In the genomic region with DNA sequence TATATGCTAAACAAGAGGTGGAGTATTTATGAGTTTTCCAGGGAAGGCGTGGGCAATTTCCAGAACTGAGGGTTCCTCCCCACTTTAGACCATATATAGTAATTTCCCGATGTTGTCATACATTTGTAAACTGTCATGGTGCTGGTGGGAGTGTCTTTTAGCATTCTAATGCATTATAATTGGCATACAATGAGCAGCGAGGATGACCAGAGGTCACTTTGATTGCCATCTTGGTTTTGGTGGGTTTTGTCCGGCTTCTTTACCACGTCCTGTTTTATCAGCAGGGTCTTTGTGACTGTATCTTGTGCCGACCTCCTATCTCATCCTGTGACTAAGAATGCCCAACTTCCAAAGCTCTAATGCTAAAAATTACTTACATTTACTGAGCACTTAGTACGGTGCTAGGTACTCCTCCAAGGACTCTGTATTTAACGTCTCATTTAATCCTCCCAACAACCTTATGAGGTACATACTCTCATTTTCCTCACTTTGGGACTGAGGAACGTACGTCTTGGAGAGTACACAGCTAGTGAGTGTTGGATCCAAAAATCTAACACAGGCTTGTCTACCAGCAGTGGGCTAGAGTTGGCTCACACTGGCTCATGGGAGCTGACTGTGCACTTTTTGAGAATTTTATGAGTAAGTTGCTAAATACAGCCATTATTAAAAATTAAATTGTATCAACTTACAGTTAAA, we compare ENCODE assay signal across 1 cellular context.
TF ChIP-seq lines count a peak whose summit lies in the region.

No MANE protein-coding gene starts in this region.

TF ChIP-seq in K562, 482 proteins besides CTCF, POLR2A, EP300 and RAD21 (continued from another document and continues in another):
- TF ChIP-seq NR2C1 (IDR thresholded peaks at IDR 0.05): no peak
- TF ChIP-seq NR2C1 (tag; IDR thresholded peaks at IDR 0.05): peak; percentile 66
- no peak for TF ChIP-seq CBFA2T3 (IDR thresholded peaks at IDR 0.05)
- TF ChIP-seq MAFK (IDR thresholded peaks at IDR 0.05; ENCODE audit: low read length): peak; percentile 88
- TF ChIP-seq KAT7 (CRISPR knock-in tag; IDR thresholded peaks at IDR 0.05; ENCODE audit: borderline replicate concordance): no peak
- TF ChIP-seq, protein P1, sequence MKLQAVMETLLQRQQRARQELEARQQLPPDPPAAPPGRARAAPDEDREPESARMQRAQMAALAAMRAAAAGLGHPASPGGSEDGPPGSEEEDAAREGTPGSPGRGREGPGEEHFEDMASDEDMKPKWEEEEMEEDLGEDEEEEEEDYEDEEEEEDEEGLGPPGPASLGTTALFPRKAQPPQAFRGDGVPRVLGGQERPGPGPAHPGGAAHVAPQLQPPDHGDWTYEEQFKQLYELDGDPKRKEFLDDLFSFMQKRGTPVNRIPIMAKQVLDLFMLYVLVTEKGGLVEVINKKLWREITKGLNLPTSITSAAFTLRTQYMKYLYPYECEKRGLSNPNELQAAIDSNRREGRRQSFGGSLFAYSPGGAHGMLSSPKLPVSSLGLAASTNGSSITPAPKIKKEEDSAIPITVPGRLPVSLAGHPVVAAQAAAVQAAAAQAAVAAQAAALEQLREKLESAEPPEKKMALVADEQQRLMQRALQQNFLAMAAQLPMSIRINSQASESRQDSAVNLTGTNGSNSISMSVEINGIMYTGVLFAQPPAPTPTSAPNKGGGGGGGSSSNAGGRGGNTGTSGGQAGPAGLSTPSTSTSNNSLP (IDR thresholded peaks at IDR 0.05; ENCODE audit: borderline replicate concordance, low read depth, low read length): no peak
- TF ChIP-seq ZNF408 (CRISPR knock-in tag; IDR thresholded peaks at IDR 0.05; ENCODE audit: low read depth): no peak
- TF ChIP-seq ZNF124 (CRISPR knock-in tag; IDR thresholded peaks at IDR 0.05): no peak
- no peak for TF ChIP-seq ZKSCAN8 (CRISPR knock-in tag; IDR thresholded peaks at IDR 0.05)
- TF ChIP-seq ZFP1 (CRISPR knock-in tag; IDR thresholded peaks at IDR 0.05): no peak
- 0 out of 2 replicates have a peak, but pooled peaks have one; percentile 25 for TF ChIP-seq KLF16 (IDR thresholded peaks at IDR 0.05)
- TF ChIP-seq JUN (IDR thresholded peaks at IDR 0.05; ENCODE audit: borderline replicate concordance, low read depth, low read length): no peak
- TF ChIP-seq JUN (CRISPR knock-in tag; IDR thresholded peaks at IDR 0.05; ENCODE audit: borderline replicate concordance): no peak
- no peak for TF ChIP-seq CREM (IDR thresholded peaks at IDR 0.05; ENCODE audit: low read depth)
- TF ChIP-seq HEY1 (CRISPR knock-in tag; IDR thresholded peaks at IDR 0.05; ENCODE audit: borderline replicate concordance): no peak
- TF ChIP-seq MIER1 (IDR thresholded peaks at IDR 0.05; ENCODE audit: low read depth): no peak
- TF ChIP-seq, protein P2, sequence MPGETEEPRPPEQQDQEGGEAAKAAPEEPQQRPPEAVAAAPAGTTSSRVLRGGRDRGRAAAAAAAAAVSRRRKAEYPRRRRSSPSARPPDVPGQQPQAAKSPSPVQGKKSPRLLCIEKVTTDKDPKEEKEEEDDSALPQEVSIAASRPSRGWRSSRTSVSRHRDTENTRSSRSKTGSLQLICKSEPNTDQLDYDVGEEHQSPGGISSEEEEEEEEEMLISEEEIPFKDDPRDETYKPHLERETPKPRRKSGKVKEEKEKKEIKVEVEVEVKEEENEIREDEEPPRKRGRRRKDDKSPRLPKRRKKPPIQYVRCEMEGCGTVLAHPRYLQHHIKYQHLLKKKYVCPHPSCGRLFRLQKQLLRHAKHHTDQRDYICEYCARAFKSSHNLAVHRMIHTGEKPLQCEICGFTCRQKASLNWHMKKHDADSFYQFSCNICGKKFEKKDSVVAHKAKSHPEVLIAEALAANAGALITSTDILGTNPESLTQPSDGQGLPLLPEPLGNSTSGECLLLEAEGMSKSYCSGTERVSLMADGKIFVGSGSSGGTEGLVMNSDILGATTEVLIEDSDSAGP (CRISPR knock-in tag; IDR thresholded peaks at IDR 0.05): no peak
- no peak for TF ChIP-seq CHD4 (IDR thresholded peaks at IDR 0.05; ENCODE audit: insufficient read depth, insufficient replicate concordance, low read depth, low read length, poor library complexity, severe bottlenecking)
- no peak for TF ChIP-seq MECOM (CRISPR knock-in tag; IDR thresholded peaks at IDR 0.05)
- TF ChIP-seq ILF3 (IDR thresholded peaks at IDR 0.05; ENCODE audit: borderline replicate concordance): no peak
- no peak for TF ChIP-seq SIN3B (IDR thresholded peaks at IDR 0.05; ENCODE audit: low read depth)
- no peak for TF ChIP-seq MAZ (CRISPR knock-in tag; conservative IDR thresholded peaks at IDR 0.05 in 1 of 2, IDR thresholded peaks at IDR 0.05 in 1 of 2)
- TF ChIP-seq, protein P3, sequence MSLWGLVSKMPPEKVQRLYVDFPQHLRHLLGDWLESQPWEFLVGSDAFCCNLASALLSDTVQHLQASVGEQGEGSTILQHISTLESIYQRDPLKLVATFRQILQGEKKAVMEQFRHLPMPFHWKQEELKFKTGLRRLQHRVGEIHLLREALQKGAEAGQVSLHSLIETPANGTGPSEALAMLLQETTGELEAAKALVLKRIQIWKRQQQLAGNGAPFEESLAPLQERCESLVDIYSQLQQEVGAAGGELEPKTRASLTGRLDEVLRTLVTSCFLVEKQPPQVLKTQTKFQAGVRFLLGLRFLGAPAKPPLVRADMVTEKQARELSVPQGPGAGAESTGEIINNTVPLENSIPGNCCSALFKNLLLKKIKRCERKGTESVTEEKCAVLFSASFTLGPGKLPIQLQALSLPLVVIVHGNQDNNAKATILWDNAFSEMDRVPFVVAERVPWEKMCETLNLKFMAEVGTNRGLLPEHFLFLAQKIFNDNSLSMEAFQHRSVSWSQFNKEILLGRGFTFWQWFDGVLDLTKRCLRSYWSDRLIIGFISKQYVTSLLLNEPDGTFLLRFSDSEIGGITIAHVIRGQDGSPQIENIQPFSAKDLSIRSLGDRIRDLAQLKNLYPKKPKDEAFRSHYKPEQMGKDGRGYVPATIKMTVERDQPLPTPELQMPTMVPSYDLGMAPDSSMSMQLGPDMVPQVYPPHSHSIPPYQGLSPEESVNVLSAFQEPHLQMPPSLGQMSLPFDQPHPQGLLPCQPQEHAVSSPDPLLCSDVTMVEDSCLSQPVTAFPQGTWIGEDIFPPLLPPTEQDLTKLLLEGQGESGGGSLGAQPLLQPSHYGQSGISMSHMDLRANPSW (CRISPR knock-in tag; IDR thresholded peaks at IDR 0.05): no peak
- TF ChIP-seq ZNF707 (CRISPR knock-in tag; conservative IDR thresholded peaks at IDR 0.05): no peak
- no peak for TF ChIP-seq SIX5 (IDR thresholded peaks at IDR 0.05; ENCODE audit: borderline replicate concordance in 1 of 2, insufficient read depth in 1 of 2, low read depth in 1 of 2, low read length in 2 of 2)
- TF ChIP-seq, protein P4, sequence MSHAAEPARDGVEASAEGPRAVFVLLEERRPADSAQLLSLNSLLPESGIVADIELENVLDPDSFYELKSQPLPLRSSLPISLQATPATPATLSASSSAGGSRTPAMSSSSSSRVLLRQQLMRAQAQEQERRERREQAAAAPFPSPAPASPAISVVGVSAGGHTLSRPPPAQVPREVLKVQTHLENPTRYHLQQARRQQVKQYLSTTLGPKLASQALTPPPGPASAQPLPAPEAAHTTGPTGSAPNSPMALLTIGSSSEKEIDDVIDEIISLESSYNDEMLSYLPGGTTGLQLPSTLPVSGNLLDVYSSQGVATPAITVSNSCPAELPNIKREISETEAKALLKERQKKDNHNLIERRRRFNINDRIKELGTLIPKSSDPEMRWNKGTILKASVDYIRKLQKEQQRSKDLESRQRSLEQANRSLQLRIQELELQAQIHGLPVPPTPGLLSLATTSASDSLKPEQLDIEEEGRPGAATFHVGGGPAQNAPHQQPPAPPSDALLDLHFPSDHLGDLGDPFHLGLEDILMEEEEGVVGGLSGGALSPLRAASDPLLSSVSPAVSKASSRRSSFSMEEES (CRISPR knock-in tag; IDR thresholded peaks at IDR 0.05): no peak
- no peak for TF ChIP-seq ZNF354B (CRISPR knock-in tag; IDR thresholded peaks at IDR 0.05)
- TF ChIP-seq, protein P5, sequence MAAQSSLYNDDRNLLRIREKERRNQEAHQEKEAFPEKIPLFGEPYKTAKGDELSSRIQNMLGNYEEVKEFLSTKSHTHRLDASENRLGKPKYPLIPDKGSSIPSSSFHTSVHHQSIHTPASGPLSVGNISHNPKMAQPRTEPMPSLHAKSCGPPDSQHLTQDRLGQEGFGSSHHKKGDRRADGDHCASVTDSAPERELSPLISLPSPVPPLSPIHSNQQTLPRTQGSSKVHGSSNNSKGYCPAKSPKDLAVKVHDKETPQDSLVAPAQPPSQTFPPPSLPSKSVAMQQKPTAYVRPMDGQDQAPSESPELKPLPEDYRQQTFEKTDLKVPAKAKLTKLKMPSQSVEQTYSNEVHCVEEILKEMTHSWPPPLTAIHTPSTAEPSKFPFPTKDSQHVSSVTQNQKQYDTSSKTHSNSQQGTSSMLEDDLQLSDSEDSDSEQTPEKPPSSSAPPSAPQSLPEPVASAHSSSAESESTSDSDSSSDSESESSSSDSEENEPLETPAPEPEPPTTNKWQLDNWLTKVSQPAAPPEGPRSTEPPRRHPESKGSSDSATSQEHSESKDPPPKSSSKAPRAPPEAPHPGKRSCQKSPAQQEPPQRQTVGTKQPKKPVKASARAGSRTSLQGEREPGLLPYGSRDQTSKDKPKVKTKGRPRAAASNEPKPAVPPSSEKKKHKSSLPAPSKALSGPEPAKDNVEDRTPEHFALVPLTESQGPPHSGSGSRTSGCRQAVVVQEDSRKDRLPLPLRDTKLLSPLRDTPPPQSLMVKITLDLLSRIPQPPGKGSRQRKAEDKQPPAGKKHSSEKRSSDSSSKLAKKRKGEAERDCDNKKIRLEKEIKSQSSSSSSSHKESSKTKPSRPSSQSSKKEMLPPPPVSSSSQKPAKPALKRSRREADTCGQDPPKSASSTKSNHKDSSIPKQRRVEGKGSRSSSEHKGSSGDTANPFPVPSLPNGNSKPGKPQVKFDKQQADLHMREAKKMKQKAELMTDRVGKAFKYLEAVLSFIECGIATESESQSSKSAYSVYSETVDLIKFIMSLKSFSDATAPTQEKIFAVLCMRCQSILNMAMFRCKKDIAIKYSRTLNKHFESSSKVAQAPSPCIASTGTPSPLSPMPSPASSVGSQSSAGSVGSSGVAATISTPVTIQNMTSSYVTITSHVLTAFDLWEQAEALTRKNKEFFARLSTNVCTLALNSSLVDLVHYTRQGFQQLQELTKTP (IDR thresholded peaks at IDR 0.05; ENCODE audit: low read depth in 1 of 2, partially characterized antibody in 2 of 2): no peak
- TF ChIP-seq PHTF2 (CRISPR knock-in tag; IDR thresholded peaks at IDR 0.05): no peak
- TF ChIP-seq SMARCA4 (IDR thresholded peaks at IDR 0.05): peak; percentile 53; the same call in 1 of the 2 replicates
- no peak for TF ChIP-seq PHB2 (IDR thresholded peaks at IDR 0.05; ENCODE audit: low read depth)
- no peak for TF ChIP-seq TGIF2 (CRISPR knock-in tag; IDR thresholded peaks at IDR 0.05)
- TF ChIP-seq, protein P6, sequence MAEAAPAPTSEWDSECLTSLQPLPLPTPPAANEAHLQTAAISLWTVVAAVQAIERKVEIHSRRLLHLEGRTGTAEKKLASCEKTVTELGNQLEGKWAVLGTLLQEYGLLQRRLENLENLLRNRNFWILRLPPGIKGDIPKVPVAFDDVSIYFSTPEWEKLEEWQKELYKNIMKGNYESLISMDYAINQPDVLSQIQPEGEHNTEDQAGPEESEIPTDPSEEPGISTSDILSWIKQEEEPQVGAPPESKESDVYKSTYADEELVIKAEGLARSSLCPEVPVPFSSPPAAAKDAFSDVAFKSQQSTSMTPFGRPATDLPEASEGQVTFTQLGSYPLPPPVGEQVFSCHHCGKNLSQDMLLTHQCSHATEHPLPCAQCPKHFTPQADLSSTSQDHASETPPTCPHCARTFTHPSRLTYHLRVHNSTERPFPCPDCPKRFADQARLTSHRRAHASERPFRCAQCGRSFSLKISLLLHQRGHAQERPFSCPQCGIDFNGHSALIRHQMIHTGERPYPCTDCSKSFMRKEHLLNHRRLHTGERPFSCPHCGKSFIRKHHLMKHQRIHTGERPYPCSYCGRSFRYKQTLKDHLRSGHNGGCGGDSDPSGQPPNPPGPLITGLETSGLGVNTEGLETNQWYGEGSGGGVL (CRISPR knock-in tag; IDR thresholded peaks at IDR 0.05): no peak
- TF ChIP-seq HDAC2 (IDR thresholded peaks at IDR 0.05): no peak
- no peak for TF ChIP-seq TAF1 (IDR thresholded peaks at IDR 0.05; ENCODE audit: control insufficient read depth, extremely low read depth, insufficient read depth, low read length, severe bottlenecking)
- no peak for TF ChIP-seq TCF3 (CRISPR knock-in tag; IDR thresholded peaks at IDR 0.05)
- TF ChIP-seq ZFPM2 (CRISPR knock-in tag; IDR thresholded peaks at IDR 0.05): no peak
- no peak for TF ChIP-seq NELFE (IDR thresholded peaks at IDR 0.05; ENCODE audit: insufficient read depth, insufficient read length)
- TF ChIP-seq NFRKB (IDR thresholded peaks at IDR 0.05; ENCODE audit: low read depth): 0 out of 2 replicates have a peak, but pooled peaks have one; percentile 24
- no peak for TF ChIP-seq ZNF384 (IDR thresholded peaks at IDR 0.05; ENCODE audit: low read depth, low read length)
- TF ChIP-seq ZNF79 (CRISPR knock-in tag; IDR thresholded peaks at IDR 0.05; ENCODE audit: low read depth): no peak
- TF ChIP-seq E2F3 (CRISPR knock-in tag; IDR thresholded peaks at IDR 0.05): 0 out of 2 replicates have a peak, but pooled peaks have one; percentile 21
- no peak for TF ChIP-seq RBM39 (optimal IDR thresholded peaks at IDR 0.05; ENCODE audit: low read depth, low read length)
- TF ChIP-seq NCOA6 (IDR thresholded peaks at IDR 0.05): no peak
- TF ChIP-seq RBM34 (IDR thresholded peaks at IDR 0.05; ENCODE audit: borderline replicate concordance, insufficient read depth, low read length): no peak
- no peak for TF ChIP-seq ZSCAN32 (CRISPR knock-in tag; IDR thresholded peaks at IDR 0.05)
- TF ChIP-seq ZNF23 (CRISPR knock-in tag; IDR thresholded peaks at IDR 0.05): no peak
- no peak for TF ChIP-seq JUNB (CRISPR knock-in tag; conservative IDR thresholded peaks at IDR 0.05)
- TF ChIP-seq PPARD (CRISPR knock-in tag; IDR thresholded peaks at IDR 0.05): no peak
- no peak for TF ChIP-seq BCOR (IDR thresholded peaks at IDR 0.05)
- TF ChIP-seq, protein P7, sequence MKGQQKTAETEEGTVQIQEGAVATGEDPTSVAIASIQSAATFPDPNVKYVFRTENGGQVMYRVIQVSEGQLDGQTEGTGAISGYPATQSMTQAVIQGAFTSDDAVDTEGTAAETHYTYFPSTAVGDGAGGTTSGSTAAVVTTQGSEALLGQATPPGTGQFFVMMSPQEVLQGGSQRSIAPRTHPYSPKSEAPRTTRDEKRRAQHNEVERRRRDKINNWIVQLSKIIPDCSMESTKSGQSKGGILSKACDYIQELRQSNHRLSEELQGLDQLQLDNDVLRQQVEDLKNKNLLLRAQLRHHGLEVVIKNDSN (CRISPR knock-in tag; IDR thresholded peaks at IDR 0.05): no peak
- TF ChIP-seq BRF1 (IDR thresholded peaks at IDR 0.05; ENCODE audit: borderline replicate concordance, extremely low read depth, insufficient read length): no peak
- TF ChIP-seq, protein P8, sequence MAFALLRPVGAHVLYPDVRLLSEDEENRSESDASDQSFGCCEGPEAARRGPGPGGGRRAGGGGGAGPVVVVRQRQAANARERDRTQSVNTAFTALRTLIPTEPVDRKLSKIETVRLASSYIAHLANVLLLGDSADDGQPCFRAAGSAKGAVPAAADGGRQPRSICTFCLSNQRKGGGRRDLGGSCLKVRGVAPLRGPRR (CRISPR knock-in tag; IDR thresholded peaks at IDR 0.05): no peak
- TF ChIP-seq LARP7 (IDR thresholded peaks at IDR 0.05): no peak
- no peak for TF ChIP-seq GABPB1 (CRISPR knock-in tag; IDR thresholded peaks at IDR 0.05)
- no peak for TF ChIP-seq PCBP1 (IDR thresholded peaks at IDR 0.05; ENCODE audit: low read depth, low read length, poor library complexity, severe bottlenecking)
- no peak for TF ChIP-seq U2AF1 (optimal IDR thresholded peaks at IDR 0.05; ENCODE audit: low read depth, low read length)
